1 cellular context compared by ENCODE assay signal in the genomic region with DNA sequence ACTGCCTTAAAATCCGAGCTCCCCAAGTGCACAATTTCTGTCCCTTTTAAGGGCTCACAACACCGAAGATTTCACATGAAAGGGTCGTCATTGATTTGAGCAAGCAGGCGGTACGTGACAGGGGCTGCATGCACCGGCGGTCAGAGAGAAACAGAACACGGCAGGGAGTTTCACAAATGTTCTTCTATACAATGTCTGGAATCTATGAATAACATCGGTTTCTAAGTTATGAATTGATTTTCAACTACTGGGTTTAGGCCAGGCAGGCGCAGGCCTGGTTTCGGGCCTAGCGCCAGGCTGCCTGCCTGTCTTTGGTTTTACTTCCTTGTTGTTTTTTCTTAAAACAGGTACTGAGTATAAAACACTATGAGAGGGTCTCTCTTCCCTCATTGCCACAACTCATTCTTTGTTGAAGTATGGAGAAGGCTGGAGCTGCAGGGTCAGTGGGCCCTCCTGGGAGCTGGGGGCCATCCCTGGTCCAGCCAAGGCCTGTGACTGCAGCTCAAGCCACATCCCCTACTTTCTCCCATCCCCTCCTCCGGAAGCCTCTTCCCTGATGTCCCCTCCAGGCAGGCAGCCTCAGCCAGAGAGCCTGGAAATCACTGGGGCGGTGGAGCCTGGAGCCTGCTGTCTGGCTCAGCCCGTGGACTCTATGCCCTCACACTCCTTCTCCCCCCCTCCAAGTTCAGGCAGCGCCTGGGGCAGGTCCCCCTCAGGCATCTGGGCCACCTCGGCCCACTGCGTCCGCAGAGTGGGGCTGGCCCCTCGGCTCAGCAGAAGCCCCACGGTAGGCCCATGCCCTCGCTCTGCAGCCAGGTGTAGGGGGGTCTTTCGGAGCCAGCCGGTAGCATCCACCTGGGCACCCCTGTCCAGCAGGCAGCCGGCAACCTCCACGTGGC.
TF ChIP-seq lines count a peak whose summit lies in the region.

No MANE protein-coding gene starts in this region.

TF ChIP-seq in H1, 55 proteins besides CTCF, POLR2A, EP300 and RAD21:
- TF ChIP-seq NANOG (IDR thresholded peaks at IDR 0.05; ENCODE audit: insufficient read depth, low read depth, low read length, poor library complexity, severe bottlenecking) (no peak), SP1 (IDR thresholded peaks at IDR 0.05; ENCODE audit: low read depth, low read length) (no peak), POLR2AphosphoS5 (IDR thresholded peaks at IDR 0.05; ENCODE audit: low read depth, low read length) (no peak)
TF ChIP-seq in H1: peak in this region for 0.
